In the genomic region with DNA sequence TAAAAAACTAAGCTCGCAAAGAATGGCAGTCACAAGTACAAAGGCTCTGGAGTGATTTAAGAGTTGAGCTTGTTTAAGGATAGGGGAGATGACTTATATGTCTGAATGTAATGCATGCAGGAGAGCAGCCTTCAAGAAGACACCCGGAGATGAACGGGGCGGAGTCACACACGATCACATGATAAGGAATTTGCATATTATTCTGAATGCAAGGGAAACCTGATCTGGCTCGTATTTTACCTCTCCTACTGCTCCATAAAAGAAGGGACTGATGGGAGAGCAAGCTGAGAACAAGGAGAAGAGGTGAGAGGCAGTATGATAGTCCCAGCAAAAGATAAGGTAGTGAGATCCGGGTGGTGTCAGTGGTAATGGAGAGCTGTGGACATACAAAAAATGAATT, we compare ENCODE assay signal across 22 cellular contexts. TPM values are rescaled to one million over a fixed set of nuclear protein-coding genes. Genes with fewer than 3 reads are reported as not detected.
A peak's percentile ranks its signal among the peaks of the same experiment; 100 is the strongest.
DNase-seq lines count a peak whose midpoint lies in the region; ATAC-seq and TF ChIP-seq lines count a peak whose summit lies in the region.
"Had no signal": no experiment of that assay in that cellular context is flagged by ENCODE, and none has a peak within 500 bp of the region (broad histone marks: within the 10 kb centered on the region; RNA-seq: fewer than 3 reads in every experiment).

No MANE protein-coding gene starts in this region.

- WGBS in mesenchymal stem cell: 88% methylated on average over 5 of the region's 7 CpGs
- WGBS in endodermal cell (ENCODE audit: insufficient coverage in 1 of 2, insufficient read length in 1 of 2), 2 experiments: 91 to 93% methylated on average over 7 of the region's 7 CpGs

- H4K91ac ChIP-seq in mesenchymal stem cell (ENCODE audit: low read length): no peak overlapping the region

- H2AFZ ChIP-seq in mesenchymal stem cell (ENCODE audit: low read depth, low read length): no peak overlapping the region

- H3K4me3 Mint-ChIP-seq in WTC11 (no peak overlapping the region), endodermal cell (no peak overlapping the region)
- H3K4me3 Mint-ChIP-seq: activated naive CD4-positive, alpha-beta T cell treated with anti-CD3 and anti-CD28 coated beads for 36 hours; activated T-cell treated with anti-CD3 and anti-CD28 coated beads, Interleukin-2, amount 50 U/mL, for 4 hours; CD8-positive, alpha-beta T cell; type B pancreatic cell had no signal

- CTCF ChIA-PET in WTC11 (lab: Charles Lee): interaction anchor here (2.6 kb wide), 1 partner anchor 13 kb away, joined by 16 read pairs; a partner anchor contains a TSS

- H3K9me3 Mint-ChIP-seq in WTC11 (peaks cover 30% of the 10 kb centered on the region), endodermal cell (peaks cover 23% of the 10 kb centered on the region)
- H3K9me3 Mint-ChIP-seq: activated naive CD4-positive, alpha-beta T cell treated with anti-CD3 and anti-CD28 coated beads for 36 hours; activated T-cell treated with anti-CD3 and anti-CD28 coated beads, Interleukin-2, amount 50 U/mL, for 4 hours; CD8-positive, alpha-beta T cell had no signal

- no peak overlapping the region for H3K23ac ChIP-seq in mesenchymal stem cell (ENCODE audit: low read length in 2 of 2)

- H3K9ac ChIP-seq in mesenchymal stem cell (ENCODE audit: low read length): peak overlapping the region; percentile 85
- H3K9ac ChIP-seq in endodermal cell (ENCODE audit: extremely low read depth, low read length, poor library complexity, severe bottlenecking): no peak overlapping the region

- no peak overlapping the region for H3K18ac ChIP-seq in mesenchymal stem cell (ENCODE audit: low read depth in 1 of 2, low read length in 2 of 2)

- no peak overlapping the region for H2BK5ac ChIP-seq in mesenchymal stem cell (ENCODE audit: low read depth, low read length, poor library complexity, severe bottlenecking)

- ATAC-seq in WTC11: peak; percentile 92
- ATAC-seq: activated T-cell treated with anti-CD3 and anti-CD28 coated beads, Interleukin-2, amount 50 U/mL, for 4 hours; CD8-positive, alpha-beta T cell; left cardiac atrium had no signal

- POLR2A ChIA-PET in WTC11 (lab: Charles Lee): no interaction called here

- H3K4me2 ChIP-seq in mesenchymal stem cell (ENCODE audit: low read length, poor library complexity, severe bottlenecking): no peak overlapping the region

- no peak overlapping the region for H3K4me3 ChIP-seq in HAP-1
- no peak overlapping the region for H3K4me3 ChIP-seq in mesenchymal stem cell (ENCODE audit: insufficient read depth in 1 of 2, low read depth in 1 of 2, low read length in 2 of 2)
- no peak overlapping the region for H3K4me3 ChIP-seq in endodermal cell (ENCODE audit: low read length)
- H3K4me3 ChIP-seq: colonic mucosa, SK-N-MC had no signal

- H3K4me1 Mint-ChIP-seq in WTC11: peaks cover 19% of the 10 kb centered on the region
- H3K4me1 Mint-ChIP-seq in endodermal cell: no peaks in the 10 kb centered on the region

- H4K8ac ChIP-seq in mesenchymal stem cell (ENCODE audit: low read length): no peak overlapping the region

- H3K36me3 ChIP-seq in HAP-1 (replicated peaks) (no peaks in the 10 kb centered on the region), mesenchymal stem cell (ENCODE audit: control insufficient read depth in 1 of 2, insufficient read depth in 2 of 2, low read depth in 1 of 2, low read length in 2 of 2) (no peaks in the 10 kb centered on the region), endodermal cell (ENCODE audit: control insufficient read depth, insufficient read depth, low read length) (no peaks in the 10 kb centered on the region)
- H3K36me3 ChIP-seq: colonic mucosa had no signal

- peaks cover 11% of the 10 kb centered on the region for H3K79me1 ChIP-seq in mesenchymal stem cell (replicated peaks; ENCODE audit: low read length, poor library complexity, severe bottlenecking)

- no peak overlapping the region for H3K27ac ChIP-seq in mesenchymal stem cell (ENCODE audit: low read length, poor library complexity, severe bottlenecking)
- H3K27ac ChIP-seq in endodermal cell (ENCODE audit: low read depth, low read length): no peak overlapping the region
- H3K27ac ChIP-seq: colonic mucosa, RWPE1, SK-N-MC had no signal

- no peak overlapping the region for H2BK120ac ChIP-seq in mesenchymal stem cell (ENCODE audit: low read depth, low read length)

- no peak overlapping the region for H2AK5ac ChIP-seq in mesenchymal stem cell (ENCODE audit: low read length, severe bottlenecking)

- H2BK15ac ChIP-seq in mesenchymal stem cell (ENCODE audit: low read depth, poor library complexity, severe bottlenecking): no peak overlapping the region

- H3K27me3 ChIP-seq in HAP-1 (ENCODE audit: low read depth): no peaks in the 10 kb centered on the region
- H3K27me3 ChIP-seq in mesenchymal stem cell (ENCODE audit: control insufficient read depth in 1 of 2, insufficient read depth in 1 of 2, low read length in 2 of 2): no peaks in the 10 kb centered on the region
- H3K27me3 ChIP-seq in endodermal cell (ENCODE audit: control insufficient read depth, insufficient read depth, low read length, poor library complexity, severe bottlenecking): peaks cover 32% of the 10 kb centered on the region
- H3K27me3 ChIP-seq: colonic mucosa had no signal

- DNase-seq in Caki2 (ENCODE audit: low read depth): peak; percentile 39
- peak; percentile 50 to 71 for DNase-seq in HAP-1 (ENCODE audit: low spot score in 2 of 2)
- peak; percentile 33 for DNase-seq in WTC11 (ENCODE audit: low spot score)
- DNase-seq in mesenchymal stem cell: no peak
- no peak for DNase-seq in putamen (ENCODE audit: low spot score)
- DNase-seq in activated gamma-delta T cell (lab: John Stamatoyannopoulos, UW): no peak
- DNase-seq in endodermal cell: no peak
- DNase-seq: activated CD4-positive, alpha-beta T cell treated with anti-CD3 and anti-CD28 coated beads for 48 hours; activated naive CD4-positive, alpha-beta T cell treated with anti-CD3 and anti-CD28 coated beads for 36 hours; activated T-cell treated with anti-CD3 and anti-CD28 coated beads, Interleukin-2, amount 50 U/mL, for 4 hours; amniotic stem cell; CD8-positive, alpha-beta T cell; colonic mucosa; DMS79 treated with DMSO at 0.1 percent for 48 hours; effector memory CD4-positive, alpha-beta T cell; HCEC 1CT; Kasumi-1; left cardiac atrium; NCI-H2081 had no signal

- H3K27ac Mint-ChIP-seq in WTC11: peak overlapping the region; percentile 85
- H3K27ac Mint-ChIP-seq in endodermal cell: no peak overlapping the region
- H3K27ac Mint-ChIP-seq: activated naive CD4-positive, alpha-beta T cell treated with anti-CD3 and anti-CD28 coated beads for 36 hours; CD8-positive, alpha-beta T cell; type B pancreatic cell had no signal

- H3K36me3 Mint-ChIP-seq in WTC11 (peaks cover 21% of the 10 kb centered on the region), endodermal cell (ENCODE audit: low read depth) (peaks cover 15% of the 10 kb centered on the region)
- H3K36me3 Mint-ChIP-seq: CD8-positive, alpha-beta T cell had no signal

- no peak overlapping the region for H3K14ac ChIP-seq in mesenchymal stem cell (ENCODE audit: low read length in 2 of 2)

- in situ Hi-C loops in Caki2 (cut with HindIII; ENCODE audit: low pct_unique_long_range_greater_than_20kb, low sequenced_read_pairs): no loop called here
- in situ Hi-C loops in HAP-1 (cut with MboI; ENCODE audit: low sequenced_read_pairs): no loop called here

- no peak overlapping the region for H2BK12ac ChIP-seq in mesenchymal stem cell (ENCODE audit: low read length in 2 of 2)

- no peak for TF ChIP-seq CTCF in WTC11 (IDR thresholded peaks at IDR 0.05)
- no peak for TF ChIP-seq CTCF in endodermal cell (conservative IDR thresholded peaks at IDR 0.05)

- H3K27me3 Mint-ChIP-seq in WTC11 (ENCODE audit: low read depth) (no peaks in the 10 kb centered on the region; the same call in 1 of the 2 replicates), endodermal cell (ENCODE audit: insufficient read depth) (peaks cover 29% of the 10 kb centered on the region)
- H3K27me3 Mint-ChIP-seq: type B pancreatic cell had no signal

- H3K9me3 ChIP-seq in HAP-1 (no peaks in the 10 kb centered on the region), mesenchymal stem cell (ENCODE audit: control insufficient read depth, low read length) (no peaks in the 10 kb centered on the region), endodermal cell (ENCODE audit: control insufficient read depth, low read length) (peaks cover 21% of the 10 kb centered on the region)
- H3K9me3 ChIP-seq: colonic mucosa had no signal

- H3K4me1 ChIP-seq in HAP-1 (no peaks in the 10 kb centered on the region; the same call in 1 of the 2 replicates), mesenchymal stem cell (ENCODE audit: control insufficient read depth, insufficient read depth, low read depth, low read length) (peaks cover under 1% of the 10 kb centered on the region), endodermal cell (ENCODE audit: control insufficient read depth, insufficient read depth, low read length) (no peaks in the 10 kb centered on the region)
- H3K4me1 ChIP-seq: colonic mucosa had no signal

- H3K4ac ChIP-seq in mesenchymal stem cell (ENCODE audit: low read depth in 1 of 2, low read length in 2 of 2): no peak overlapping the region

TF ChIP-seq in WTC11, 78 proteins besides CTCF, POLR2A, EP300 and RAD21:
- TF ChIP-seq SMAD3 (CRISPR knock-in tag; IDR thresholded peaks at IDR 0.05; ENCODE audit: borderline replicate concordance): no peak
- TF ChIP-seq, protein P1, sequence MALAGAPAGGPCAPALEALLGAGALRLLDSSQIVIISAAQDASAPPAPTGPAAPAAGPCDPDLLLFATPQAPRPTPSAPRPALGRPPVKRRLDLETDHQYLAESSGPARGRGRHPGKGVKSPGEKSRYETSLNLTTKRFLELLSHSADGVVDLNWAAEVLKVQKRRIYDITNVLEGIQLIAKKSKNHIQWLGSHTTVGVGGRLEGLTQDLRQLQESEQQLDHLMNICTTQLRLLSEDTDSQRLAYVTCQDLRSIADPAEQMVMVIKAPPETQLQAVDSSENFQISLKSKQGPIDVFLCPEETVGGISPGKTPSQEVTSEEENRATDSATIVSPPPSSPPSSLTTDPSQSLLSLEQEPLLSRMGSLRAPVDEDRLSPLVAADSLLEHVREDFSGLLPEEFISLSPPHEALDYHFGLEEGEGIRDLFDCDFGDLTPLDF (CRISPR knock-in tag; IDR thresholded peaks at IDR 0.05): no peak
- TF ChIP-seq, protein P2, sequence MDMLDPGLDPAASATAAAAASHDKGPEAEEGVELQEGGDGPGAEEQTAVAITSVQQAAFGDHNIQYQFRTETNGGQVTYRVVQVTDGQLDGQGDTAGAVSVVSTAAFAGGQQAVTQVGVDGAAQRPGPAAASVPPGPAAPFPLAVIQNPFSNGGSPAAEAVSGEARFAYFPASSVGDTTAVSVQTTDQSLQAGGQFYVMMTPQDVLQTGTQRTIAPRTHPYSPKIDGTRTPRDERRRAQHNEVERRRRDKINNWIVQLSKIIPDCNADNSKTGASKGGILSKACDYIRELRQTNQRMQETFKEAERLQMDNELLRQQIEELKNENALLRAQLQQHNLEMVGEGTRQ (CRISPR knock-in tag; IDR thresholded peaks at IDR 0.05): peak; percentile 45; the same call in 1 of the 2 replicates

RNA-seq across cellular contexts. Expression of a gene that starts 12.9 kb away (rescaled TPM):
- total RNA-seq in Caki2 (2014; rRNA removed; shearing (Covaris generic); ENCODE audit: low replicate concordance): 9.0 and 14.9 TPM in 2 replicates
- total RNA-seq in WTC11 (2021): 30.1 to 37.1 TPM (median 30.4 TPM) in 3 replicates
- 8.0 TPM for polyA plus RNA-seq in mesenchymal stem cell (2013, experiment 1 of 2)
- 6.4 TPM for polyA plus RNA-seq in mesenchymal stem cell (2013, experiment 2 of 2)
- total RNA-seq in endodermal cell: 1 to 10 TPM; 3.2 to 4.7 TPM
- 11.9 TPM for polyA plus RNA-seq in endodermal cell (2013, experiment 1 of 2)
- polyA plus RNA-seq in endodermal cell (2013, experiment 2 of 2): 11.1 TPM

Comparison
In these comparisons a context has a peak if more than half of its experiments do, and no peak if none do; other contexts are left out.
1. DNase-seq: peak in Caki2 (single experiment), HAP-1 (2 of 2) and WTC11 (single experiment); none in mesenchymal stem cell (single experiment), putamen (single experiment), activated gamma-delta T cell (single experiment) and endodermal cell (single experiment).